In the genomic region with DNA sequence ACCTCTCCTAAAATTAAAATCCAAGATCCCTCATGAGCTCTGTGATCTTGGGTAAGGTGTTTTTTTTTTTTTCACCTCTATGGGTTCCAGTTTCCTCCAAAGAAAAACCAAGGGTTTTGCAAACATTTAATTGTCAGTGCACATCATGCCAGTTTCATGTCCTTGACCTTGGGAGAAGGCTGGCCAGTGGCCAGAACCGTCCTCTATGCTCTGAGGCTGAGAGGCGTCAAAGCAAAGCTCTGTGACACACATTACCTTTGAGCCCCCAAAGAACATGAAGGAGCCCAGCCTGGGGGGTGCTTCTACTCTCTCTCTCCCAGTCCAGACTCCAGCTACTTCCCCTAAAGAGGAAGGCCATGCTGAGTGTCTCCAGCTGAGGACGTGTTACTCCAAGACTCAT, we compare ENCODE assay signal across 32 cellular contexts.
"Had no signal": no experiment of that assay in that cellular context is flagged by ENCODE, and none has a peak within 500 bp of the region (broad histone marks: within the 10 kb centered on the region; RNA-seq: fewer than 3 reads in every experiment).

No MANE protein-coding gene starts in this region.

- H3K9me3 ChIP-seq: SJCRH30 had no signal

- H3K36me3 ChIP-seq: SJCRH30 had no signal

- H2AFZ ChIP-seq: PC-9 had no signal

- H3K27ac ChIP-seq: KMS-11, PC-9, RWPE1, SJCRH30, SK-N-MC had no signal

- H3K4me1 ChIP-seq: SJCRH30 had no signal

- H3K9ac ChIP-seq: KMS-11 had no signal

- H3K27me3 ChIP-seq: SJCRH30 had no signal

- FAIRE-seq: RCC 7860 had no signal

- DNase-seq: Kasumi-1, KBM-7, MM.1S, MV-4-11, NCI-H1092, NCI-H1105, NCI-H1417 treated with DMSO at 0.1 percent for 48 hours, NCI-H1436 treated with DMSO at 0.1 percent for 48 hours, NCI-H1694 treated with DMSO at 0.1 percent for 48 hours, NCI-H187 treated with DMSO at 0.1 percent for 48 hours, NCI-H2029, NCI-H2081, NCI-H2171 treated with DMSO at 0.1 percent for 48 hours, NCI-H2227 treated with DMSO at 0.1 percent for 48 hours, NCI-H345, NCI-H446 treated with DMSO at 0.1 percent for 48 hours, NCI-H510A, NCI-H524, NCI-H526, NCI-H69, NCI-H774, PC-9, SHP77, SIG-M5, SJCRH30, T-cell had no signal

- H3K4me3 ChIP-seq: PC-9, SJCRH30, SK-N-MC had no signal

- ATAC-seq: Panc1, SK-N-SH treated with all-trans-retinoic acid at 6 μM for 48 hours, T-cell had no signal

- H3K4me2 ChIP-seq: KMS-11, PC-9 had no signal
